In the genomic region with DNA sequence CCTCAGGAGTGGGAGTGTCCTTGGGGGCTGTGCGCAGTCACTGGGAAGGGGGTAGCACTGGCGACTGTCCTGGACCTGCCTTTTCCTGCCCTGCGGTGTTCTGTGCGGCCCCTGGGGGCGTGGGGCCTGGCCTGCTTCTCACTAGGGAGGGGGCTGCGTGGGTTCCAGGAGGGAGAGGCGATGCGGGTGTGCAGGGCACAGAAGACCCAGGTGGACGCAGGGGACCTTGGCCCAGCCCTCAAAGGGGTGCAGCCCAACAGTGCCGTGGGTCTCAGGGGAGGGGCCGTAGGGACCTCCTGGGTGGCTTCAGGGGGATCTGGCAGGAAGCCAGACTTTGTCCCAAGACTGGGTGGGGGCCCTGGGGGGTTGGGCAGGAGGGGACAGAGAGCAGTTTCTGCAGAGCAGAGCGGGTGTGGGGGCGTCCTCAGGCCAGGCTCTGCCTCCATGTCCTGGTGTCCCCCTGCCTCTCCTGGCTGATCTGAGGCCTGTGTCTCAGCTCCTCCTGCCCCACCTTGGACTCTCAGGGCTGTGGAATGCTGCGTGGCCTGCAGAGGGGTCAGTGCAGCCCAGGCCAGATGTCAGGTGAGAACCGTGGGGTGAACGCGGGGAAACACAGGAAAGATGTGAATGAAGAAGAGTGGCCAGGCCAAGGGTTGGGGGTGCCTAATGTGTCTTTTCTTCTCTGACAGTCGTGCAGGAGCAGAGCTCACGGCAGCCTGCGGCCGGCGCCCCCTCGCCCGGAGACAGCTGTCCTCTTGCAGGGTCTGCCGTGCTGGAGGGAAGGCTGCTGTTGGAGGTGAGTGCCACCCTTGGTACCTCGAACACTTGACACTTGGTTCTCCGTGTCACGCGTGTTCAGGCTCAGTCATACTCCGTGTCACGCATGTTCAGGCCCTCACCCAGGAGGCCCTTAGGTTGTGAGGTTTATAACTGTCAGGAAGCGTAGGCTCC, we compare ENCODE assay signal across 11 cellular contexts. TPM values are rescaled to one million over a fixed set of nuclear protein-coding genes. Genes with fewer than 3 reads are reported as not detected.
DNase-seq lines count a peak whose midpoint lies in the region; ATAC-seq and TF ChIP-seq lines count a peak whose summit lies in the region.
"Had no signal": no experiment of that assay in that cellular context is flagged by ENCODE, and none has a peak within 500 bp of the region (broad histone marks: within the 10 kb centered on the region; RNA-seq: fewer than 3 reads in every experiment).

No MANE protein-coding gene starts in this region.

- 92 to 94% methylated on average over 24 to 32 of the region's 32 CpGs for WGBS in testis, 2 donors

- POLR2A ChIA-PET in activated CD8-positive, alpha-beta T cell treated with anti-CD3 and anti-CD28 coated beads, Interleukin-2, amount 10 ng/mL, durations not matched to agents 7 days and 5 days (lab: Charles Lee) = interaction anchor here (0.7 to 2.9 kb wide), 2 partner anchors 17 to 70 kb away, joined by 3 to 18 read pairs; no protein-coding TSS in a partner anchor

- peaks cover 86% of the 10 kb centered on the region for H3K4me1 Mint-ChIP-seq in activated T-cell treated with anti-CD3 and anti-CD28 coated beads, Interleukin-2, amount 50 U/mL, for 24 hours (ENCODE audit: low read depth)
- peaks cover 58% of the 10 kb centered on the region for H3K4me1 Mint-ChIP-seq in activated T-cell treated with anti-CD3 and anti-CD28 coated beads, Interleukin-2, amount 50 U/mL, for 4 hours (ENCODE audit: low read depth)
- peaks cover 88% of the 10 kb centered on the region for H3K4me1 Mint-ChIP-seq in activated CD8-positive, alpha-beta T cell treated with anti-CD3 and anti-CD28 coated beads, Interleukin-2, amount 10 ng/mL, durations not matched to agents 7 days and 5 days (ENCODE audit: low read depth)

- intact Hi-C loops in testis (cut with DNase I; ENCODE audit: low total_unique reads) = no loop called here

- no peak overlapping the region for H3K4me3 ChIP-seq in testis

- no peak for ATAC-seq in activated T-cell treated with anti-CD3 and anti-CD28 coated beads, Interleukin-2, amount 50 U/mL, for 4 hours
- ATAC-seq in activated CD8-positive, alpha-beta T cell treated with anti-CD3 and anti-CD28 coated beads, Interleukin-2, amount 10 ng/mL, durations not matched to agents 7 days and 5 days = no peak
- ATAC-seq in HG03097 (IDR thresholded peaks at IDR 0.05; ENCODE audit: low FRiP score, unreplicated experiment) = no peak
- ATAC-seq: left colon had no signal

- CTCF ChIA-PET in activated CD8-positive, alpha-beta T cell treated with anti-CD3 and anti-CD28 coated beads, Interleukin-2, amount 10 ng/mL, durations not matched to agents 7 days and 5 days (lab: Charles Lee) = no interaction called here

- peaks cover 6% of the 10 kb centered on the region for H3K4me1 ChIP-seq in testis

- no peaks in the 10 kb centered on the region for H3K9me3 ChIP-seq in testis

- no peak for TF ChIP-seq POLR2A in testis (IDR thresholded peaks at IDR 0.05)

- no peaks in the 10 kb centered on the region for H3K27me3 Mint-ChIP-seq in activated T-cell treated with anti-CD3 and anti-CD28 coated beads, Interleukin-2, amount 50 U/mL, for 24 hours
- peaks cover 9% of the 10 kb centered on the region for H3K27me3 Mint-ChIP-seq in activated T-cell treated with anti-CD3 and anti-CD28 coated beads, Interleukin-2, amount 50 U/mL, for 4 hours (ENCODE audit: low read depth)
- no peaks in the 10 kb centered on the region for H3K27me3 Mint-ChIP-seq in activated CD8-positive, alpha-beta T cell treated with anti-CD3 and anti-CD28 coated beads, Interleukin-2, amount 10 ng/mL, durations not matched to agents 7 days and 5 days (ENCODE audit: low read depth)

- no peak for TF ChIP-seq CTCF in testis (IDR thresholded peaks at IDR 0.05)

- DNase-seq in activated T-cell treated with anti-CD3 and anti-CD28 coated beads, Interleukin-2, amount 50 U/mL, for 24 hours = peak; percentile 36
- no peak for DNase-seq in activated T-cell treated with anti-CD3 and anti-CD28 coated beads, Interleukin-2, amount 50 U/mL, for 4 hours
- DNase-seq in activated CD8-positive, alpha-beta T cell treated with anti-CD3 and anti-CD28 coated beads, Interleukin-2, amount 10 ng/mL, durations not matched to agents 7 days and 5 days = peak; percentile 22
- peak; percentile 35 for DNase-seq in iPS-NIHi11 (ENCODE audit: low spot score)
- DNase-seq in testis = peak; percentile 13
- DNase-seq in hepatic stellate cell (ENCODE audit: low spot score) = no peak
- no peak for DNase-seq in NCI-H748 treated with DMSO at 0.1 percent for 48 hours (lab: John Stamatoyannopoulos, UW)
- DNase-seq: central memory CD4-positive, alpha-beta T cell; SHP77 treated with DMSO at 0.1 percent for 48 hours had no signal

- H3K36me3 ChIP-seq in testis (ENCODE audit: low read depth, missing control alignments) = no peaks in the 10 kb centered on the region

- H3K9me3 Mint-ChIP-seq in activated T-cell treated with anti-CD3 and anti-CD28 coated beads, Interleukin-2, amount 50 U/mL, for 24 hours = no peaks in the 10 kb centered on the region
- no peaks in the 10 kb centered on the region for H3K9me3 Mint-ChIP-seq in activated T-cell treated with anti-CD3 and anti-CD28 coated beads, Interleukin-2, amount 50 U/mL, for 4 hours
- peaks cover 4% of the 10 kb centered on the region for H3K9me3 Mint-ChIP-seq in activated CD8-positive, alpha-beta T cell treated with anti-CD3 and anti-CD28 coated beads, Interleukin-2, amount 10 ng/mL, durations not matched to agents 7 days and 5 days (ENCODE audit: insufficient read depth)

- H3K4me3 Mint-ChIP-seq in activated T-cell treated with anti-CD3 and anti-CD28 coated beads, Interleukin-2, amount 50 U/mL, for 24 hours = no peak overlapping the region
- no peak overlapping the region for H3K4me3 Mint-ChIP-seq in activated T-cell treated with anti-CD3 and anti-CD28 coated beads, Interleukin-2, amount 50 U/mL, for 4 hours
- no peak overlapping the region for H3K4me3 Mint-ChIP-seq in activated CD8-positive, alpha-beta T cell treated with anti-CD3 and anti-CD28 coated beads, Interleukin-2, amount 10 ng/mL, durations not matched to agents 7 days and 5 days

- H3K27ac Mint-ChIP-seq in activated T-cell treated with anti-CD3 and anti-CD28 coated beads, Interleukin-2, amount 50 U/mL, for 24 hours = peak overlapping the region; percentile 97
- H3K27ac Mint-ChIP-seq in activated CD8-positive, alpha-beta T cell treated with anti-CD3 and anti-CD28 coated beads, Interleukin-2, amount 10 ng/mL, durations not matched to agents 7 days and 5 days = peak overlapping the region; percentile 97

- H3K27ac ChIP-seq in testis = no peak overlapping the region

- no peaks in the 10 kb centered on the region for H3K27me3 ChIP-seq in testis

- peaks cover 57% of the 10 kb centered on the region for H3K36me3 Mint-ChIP-seq in activated T-cell treated with anti-CD3 and anti-CD28 coated beads, Interleukin-2, amount 50 U/mL, for 24 hours (ENCODE audit: low read depth)
- H3K36me3 Mint-ChIP-seq in activated T-cell treated with anti-CD3 and anti-CD28 coated beads, Interleukin-2, amount 50 U/mL, for 4 hours (ENCODE audit: insufficient read depth) = no peaks in the 10 kb centered on the region
- peaks cover 56% of the 10 kb centered on the region for H3K36me3 Mint-ChIP-seq in activated CD8-positive, alpha-beta T cell treated with anti-CD3 and anti-CD28 coated beads, Interleukin-2, amount 10 ng/mL, durations not matched to agents 7 days and 5 days (ENCODE audit: low read depth)

RNA-seq across cellular contexts. Expression of a gene that starts 54.7 kb away (rescaled TPM):
- total RNA-seq in activated T-cell treated with anti-CD3 and anti-CD28 coated beads, Interleukin-2, amount 50 U/mL, for 4 hours = 10 to 100 TPM; 17.2 to 22.8 (median 22.2) TPM
- total RNA-seq in activated CD8-positive, alpha-beta T cell treated with anti-CD3 and anti-CD28 coated beads, Interleukin-2, amount 10 ng/mL, durations not matched to agents 7 days and 5 days = 10 to 100 TPM; 56.1 to 57.2 TPM
- 10 to 100 TPM; 36.9 to 43.4 TPM for total RNA-seq in testis
- 68.5 TPM for polyA plus RNA-seq in testis (ENCODE audit: insufficient read depth, low read depth, low replicate concordance)

Comparison
In these comparisons a context has a peak if more than half of its experiments do, and no peak if none do; other contexts are left out.
1. DNase-seq: peak in activated T-cell treated with anti-CD3 and anti-CD28 coated beads, Interleukin-2, amount 50 U/mL, for 24 hours (single experiment), activated CD8-positive, alpha-beta T cell treated with anti-CD3 and anti-CD28 coated beads, Interleukin-2, amount 10 ng/mL, durations not matched to agents 7 days and 5 days (single experiment), iPS-NIHi11 (single experiment) and testis (single experiment); none in activated T-cell treated with anti-CD3 and anti-CD28 coated beads, Interleukin-2, amount 50 U/mL, for 4 hours (single experiment), hepatic stellate cell (single experiment) and NCI-H748 treated with DMSO at 0.1 percent for 48 hours (single experiment).